Comparison of ENCODE assay signal across 28 cellular contexts in the genomic region with DNA sequence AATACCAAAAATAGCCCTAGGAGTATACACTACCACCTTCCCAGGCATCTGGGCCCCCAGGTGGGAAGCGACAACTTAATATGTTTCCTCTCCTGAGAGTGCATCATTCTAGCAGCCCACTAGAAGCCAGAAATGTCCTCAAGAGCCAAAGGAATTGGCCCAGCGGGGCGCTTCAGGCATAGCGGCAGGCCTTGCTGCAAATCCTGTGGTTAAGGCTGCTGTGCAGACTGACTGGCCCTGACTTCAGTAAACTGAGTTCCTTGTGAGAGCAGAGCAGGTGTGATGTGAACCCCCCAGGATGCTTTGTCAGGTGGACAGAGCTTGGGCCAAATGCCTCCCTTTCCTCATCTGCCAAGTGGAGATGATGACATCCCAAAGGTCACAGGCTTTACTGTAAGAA.
"Had no signal": no experiment of that assay in that cellular context is flagged by ENCODE, and none has a peak within 500 bp of the region (broad histone marks: within the 10 kb centered on the region; RNA-seq: fewer than 3 reads in every experiment).

No MANE protein-coding gene starts in this region.

- H3K4me1 ChIP-seq: Peyer's patch, SJSA1 had no signal

- H3K4me1 Mint-ChIP-seq: activated CD8-positive, alpha-beta memory T cell treated with anti-CD3 and anti-CD28 coated beads, Interleukin-2, amount 10 ng/mL, durations not matched to agents 7 days and 5 days; activated naive CD4-positive, alpha-beta T cell treated with anti-CD3 and anti-CD28 coated beads, Interleukin-2, amount 50 U/mL, for 24 hours; brain; IgD-negative memory B cell had no signal

- H3K36me3 ChIP-seq: MG63, Peyer's patch, SJSA1 had no signal

- ATAC-seq: activated CD4-positive, CD25-positive, alpha-beta regulatory T cell treated with anti-CD3 and anti-CD28 coated beads, Interleukin-2, amount 50 U/mL, for 24 hours; activated CD8-positive, alpha-beta memory T cell treated with anti-CD3 and anti-CD28 coated beads, Interleukin-2, amount 10 ng/mL, durations not matched to agents 7 days and 5 days; activated CD8-positive, alpha-beta T cell treated with anti-CD3 and anti-CD28 coated beads, Interleukin-2, amount 10 ng/mL, durations not matched to agents 7 days and 5 days; activated T-cell treated with anti-CD3 and anti-CD28 coated beads, Interleukin-2, amount 50 U/mL, for 4 hours; SK-N-SH treated with all-trans-retinoic acid at 6 μM for 48 hours had no signal

- H3K27ac ChIP-seq: Peyer's patch, RWPE1, SJSA1 had no signal

- H3K27ac Mint-ChIP-seq: activated CD8-positive, alpha-beta memory T cell treated with anti-CD3 and anti-CD28 coated beads, Interleukin-2, amount 10 ng/mL, durations not matched to agents 7 days and 5 days; activated CD8-positive, alpha-beta T cell treated with anti-CD3 and anti-CD28 coated beads, Interleukin-2, amount 10 ng/mL, durations not matched to agents 7 days and 5 days; activated naive CD4-positive, alpha-beta T cell treated with anti-CD3 and anti-CD28 coated beads, Interleukin-2, amount 50 U/mL, for 24 hours; brain; IgD-negative memory B cell; T-helper 2 cell treated with Interferon-gamma antibody and Interleukin-4, amounts not matched to agents 5 μg/mL and 100 μg/mL, for 36 hours had no signal

- H3K36me3 Mint-ChIP-seq: activated CD8-positive, alpha-beta memory T cell treated with anti-CD3 and anti-CD28 coated beads, Interleukin-2, amount 10 ng/mL, durations not matched to agents 7 days and 5 days; activated naive CD4-positive, alpha-beta T cell treated with anti-CD3 and anti-CD28 coated beads, Interleukin-2, amount 50 U/mL, for 24 hours; brain; IgD-negative memory B cell had no signal

- H3K9me3 Mint-ChIP-seq: activated naive CD4-positive, alpha-beta T cell treated with anti-CD3 and anti-CD28 coated beads, Interleukin-2, amount 50 U/mL, for 24 hours; activated T-cell treated with anti-CD3 and anti-CD28 coated beads, Interleukin-2, amount 50 U/mL, for 4 hours; IgD-negative memory B cell; T-helper 2 cell treated with Interferon-gamma antibody and Interleukin-4, amounts not matched to agents 5 μg/mL and 100 μg/mL, for 36 hours had no signal

- H3K4me3 ChIP-seq: MG63, Peyer's patch, SJSA1 had no signal

- H3K27me3 Mint-ChIP-seq: activated naive CD4-positive, alpha-beta T cell treated with anti-CD3 and anti-CD28 coated beads, Interleukin-2, amount 50 U/mL, for 24 hours; IgD-negative memory B cell had no signal

- FAIRE-seq: astrocyte had no signal

- H3K9me3 ChIP-seq: MG63, Peyer's patch, SJSA1 had no signal

- H3K4me3 Mint-ChIP-seq: activated CD8-positive, alpha-beta memory T cell treated with anti-CD3 and anti-CD28 coated beads, Interleukin-2, amount 10 ng/mL, durations not matched to agents 7 days and 5 days; activated CD8-positive, alpha-beta T cell treated with anti-CD3 and anti-CD28 coated beads, Interleukin-2, amount 10 ng/mL, durations not matched to agents 7 days and 5 days; activated naive CD4-positive, alpha-beta T cell treated with anti-CD3 and anti-CD28 coated beads, Interleukin-2, amount 50 U/mL, for 24 hours; activated T-cell treated with anti-CD3 and anti-CD28 coated beads, Interleukin-2, amount 50 U/mL, for 4 hours; brain; T-helper 2 cell treated with Interferon-gamma antibody and Interleukin-4, amounts not matched to agents 5 μg/mL and 100 μg/mL, for 36 hours had no signal

- DNase-seq: activated CD4-positive, alpha-beta T cell treated with anti-CD3 and anti-CD28 coated beads for 4 hours; activated CD4-positive, alpha-beta T cell treated with anti-CD3 and anti-CD28 coated beads, Interleukin-2, amount 50 U/mL, for 4 hours; activated CD8-positive, alpha-beta memory T cell treated with anti-CD3 and anti-CD28 coated beads, Interleukin-2, amount 10 ng/mL, durations not matched to agents 7 days and 5 days; activated CD8-positive, alpha-beta T cell treated with anti-CD3 and anti-CD28 coated beads, Interleukin-2, amount 10 ng/mL, durations not matched to agents 7 days and 5 days; activated gamma-delta T cell treated with Interleukin-2 at 50 U/mL for 16 hours; activated T-cell treated with anti-CD3 and anti-CD28 coated beads, Interleukin-2, amount 50 U/mL, for 4 hours; amygdala; MG63; MV-4-11; NCI-H1092 treated with DMSO at 0.1 percent for 48 hours; NCI-H1417 treated with DMSO at 0.1 percent for 48 hours; NCI-H1694; NCI-H2029; NCI-H2107; NCI-H510A treated with DMSO at 0.1 percent for 48 hours; NCI-H69; SHP77; SW 1271 had no signal
